Comparison of ENCODE assay signal across 1 cellular context in the genomic region with DNA sequence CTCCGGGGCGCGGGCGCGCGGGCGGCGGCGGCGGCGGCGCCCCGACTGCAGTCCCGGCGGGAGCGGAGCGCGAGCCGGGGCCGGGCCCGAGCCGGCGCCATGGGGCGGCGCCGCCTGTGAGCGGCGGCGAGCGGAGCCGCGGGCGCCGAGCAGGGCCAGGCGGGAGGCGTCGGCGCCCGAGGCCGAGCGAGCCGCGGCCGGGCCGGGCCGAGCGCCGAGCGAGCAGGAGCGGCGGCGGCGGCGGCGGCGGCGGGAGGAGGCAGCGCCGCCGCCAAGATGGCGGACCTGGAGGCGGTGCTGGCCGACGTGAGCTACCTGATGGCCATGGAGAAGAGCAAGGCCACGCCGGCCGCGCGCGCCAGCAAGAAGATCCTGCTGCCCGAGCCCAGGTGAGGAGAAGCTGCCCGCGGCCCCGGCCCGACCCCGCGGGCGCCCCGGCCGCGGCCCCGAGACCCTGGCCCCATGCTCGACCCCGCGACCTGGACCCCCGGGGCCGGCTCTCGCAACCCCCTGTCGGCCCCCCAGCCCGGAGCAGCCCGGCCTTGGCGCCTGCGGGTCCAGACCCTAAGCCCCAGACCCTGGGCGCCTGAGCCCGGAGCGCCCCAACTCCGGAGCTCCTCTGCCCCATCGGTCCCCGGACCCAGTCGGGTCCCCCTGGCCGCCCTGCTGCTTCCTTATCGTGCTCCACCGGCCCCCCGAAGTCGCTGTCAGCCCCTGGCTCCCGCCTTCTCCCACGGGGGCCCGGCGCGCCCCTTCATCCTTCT.
TF ChIP-seq lines count a peak whose summit lies in the region.

Gene GRK2 (plus strand): TSS at position 50 of the 764 bp plus-strand sequence. CDS start 227 bp downstream, at position 277.

TF ChIP-seq in A549, 52 proteins besides CTCF, POLR2A, EP300 and RAD21 (continued from another document):
- TF ChIP-seq, protein P1, sequence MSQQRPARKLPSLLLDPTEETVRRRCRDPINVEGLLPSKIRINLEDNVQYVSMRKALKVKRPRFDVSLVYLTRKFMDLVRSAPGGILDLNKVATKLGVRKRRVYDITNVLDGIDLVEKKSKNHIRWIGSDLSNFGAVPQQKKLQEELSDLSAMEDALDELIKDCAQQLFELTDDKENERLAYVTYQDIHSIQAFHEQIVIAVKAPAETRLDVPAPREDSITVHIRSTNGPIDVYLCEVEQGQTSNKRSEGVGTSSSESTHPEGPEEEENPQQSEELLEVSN (IDR thresholded peaks at IDR 0.05; ENCODE audit: borderline replicate concordance, low read depth) = no peak
- TF ChIP-seq EHF (CRISPR knock-in tag; IDR thresholded peaks at IDR 0.05) = no peak
- TF ChIP-seq, protein P2, sequence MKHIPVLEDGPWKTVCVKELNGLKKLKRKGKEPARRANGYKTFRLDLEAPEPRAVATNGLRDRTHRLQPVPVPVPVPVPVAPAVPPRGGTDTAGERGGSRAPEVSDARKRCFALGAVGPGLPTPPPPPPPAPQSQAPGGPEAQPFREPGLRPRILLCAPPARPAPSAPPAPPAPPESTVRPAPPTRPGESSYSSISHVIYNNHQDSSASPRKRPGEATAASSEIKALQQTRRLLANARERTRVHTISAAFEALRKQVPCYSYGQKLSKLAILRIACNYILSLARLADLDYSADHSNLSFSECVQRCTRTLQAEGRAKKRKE (CRISPR knock-in tag; IDR thresholded peaks at IDR 0.05; ENCODE audit: low read depth) = no peak
- no peak for TF ChIP-seq JUN (IDR thresholded peaks at IDR 0.05)
- TF ChIP-seq MAFK (IDR thresholded peaks at IDR 0.05; ENCODE audit: partially characterized antibody) = no peak
